17 cellular contexts compared by ENCODE assay signal in genomic region chr19:423691-424466, GRCh38. TPM values are rescaled to one million over a fixed set of nuclear protein-coding genes. Genes with fewer than 3 reads are reported as not detected.
DNase-seq lines count a peak whose midpoint lies in the region; ATAC-seq and TF ChIP-seq lines count a peak whose summit lies in the region.
"Had no signal": no experiment of that assay in that cellular context is flagged by ENCODE, and none has a peak within 500 bp of the region (broad histone marks: within the 10 kb centered on the region; RNA-seq: fewer than 3 reads in every experiment).

No MANE protein-coding gene starts in this region.

- no peak overlapping the region for H4K91ac ChIP-seq in neuronal stem cell (ENCODE audit: low read depth, low read length, poor library complexity)

- no peaks in the 10 kb centered on the region for H3K9me3 ChIP-seq in right cardiac atrium (ENCODE audit: control insufficient read depth, low read length)
- H3K9me3 ChIP-seq in heart right ventricle: no peaks in the 10 kb centered on the region
- H3K9me3 ChIP-seq in endodermal cell (ENCODE audit: control insufficient read depth, low read length): no peaks in the 10 kb centered on the region
- peaks cover 0 to 4% of the 10 kb centered on the region in 2 donors for H3K9me3 ChIP-seq in neuronal stem cell (replicated peaks in 1 of 2; ENCODE audit: control insufficient read depth in 2 of 2, insufficient read depth in 1 of 2, low read depth in 1 of 2, low read length in 2 of 2)
- H3K9me3 ChIP-seq: A549, BE2C had no signal

- no peak overlapping the region for H3K23ac ChIP-seq in neuronal stem cell (ENCODE audit: low read depth, low read length, poor library complexity)

- H2AFZ ChIP-seq in neuronal stem cell (ENCODE audit: low read length): no peak overlapping the region

- no peak overlapping the region for H3K14ac ChIP-seq in neuronal stem cell (ENCODE audit: low read length)

- no peaks in the 10 kb centered on the region for H3K4me1 ChIP-seq in right cardiac atrium (ENCODE audit: control insufficient read depth, insufficient read depth, low read length)
- peaks cover 0 to 22% (median 7%) of the 10 kb centered on the region in 9 donors for H3K4me1 ChIP-seq in heart right ventricle
- no peaks in the 10 kb centered on the region for H3K4me1 ChIP-seq in endodermal cell (ENCODE audit: control insufficient read depth, insufficient read depth, low read length)
- H3K4me1 ChIP-seq in neuronal stem cell (ENCODE audit: control insufficient read depth in 2 of 2, insufficient read depth in 1 of 2, low read depth in 1 of 2, low read length in 2 of 2): peaks cover 0 to 7% of the 10 kb centered on the region in 2 donors
- H3K4me1 ChIP-seq: A549, BE2C had no signal

- no peak overlapping the region for H2AK5ac ChIP-seq in neuronal stem cell (ENCODE audit: low read depth, low read length)

- no peak overlapping the region for H3K18ac ChIP-seq in neuronal stem cell (ENCODE audit: low read length)

- H3K4me3 ChIP-seq in right cardiac atrium (ENCODE audit: low read length) (no peak overlapping the region), heart right ventricle (no peak overlapping the region), LNCaP clone FGC (ENCODE audit: low read depth, low read length) (no peak overlapping the region), endodermal cell (ENCODE audit: low read length) (no peak overlapping the region), neuronal stem cell (ENCODE audit: low read length in 2 of 2) (no peak overlapping the region)
- H3K4me3 ChIP-seq: A549 had no signal

- no peak overlapping the region for H3K27ac Mint-ChIP-seq in endodermal cell
- H3K27ac Mint-ChIP-seq: CD8-positive, alpha-beta T cell had no signal

- H2BK5ac ChIP-seq in neuronal stem cell (ENCODE audit: low read length): no peak overlapping the region

- 81% methylated on average over 25 of the region's 25 CpGs for WGBS in right cardiac atrium
- WGBS in heart right ventricle, 2 donors: 84 to 86% methylated on average over 25 of the region's 25 CpGs
- 89 to 92% methylated on average over 15 to 25 of the region's 25 CpGs for WGBS in endodermal cell (ENCODE audit: insufficient coverage in 1 of 2, insufficient read length in 1 of 2), 2 experiments
- no CpG with 5 or more reads among the region's 25 CpGs for WGBS in neuronal stem cell (ENCODE audit: extremely low coverage in 2 of 2, insufficient read length in 2 of 2, insufficient replicate concordance in 1 of 2), 2 donors

- H3K27me3 ChIP-seq in right cardiac atrium (ENCODE audit: control insufficient read depth, insufficient read depth) (no peaks in the 10 kb centered on the region), heart right ventricle (no peaks in the 10 kb centered on the region), endodermal cell (ENCODE audit: control insufficient read depth, insufficient read depth, low read length, poor library complexity, severe bottlenecking) (no peaks in the 10 kb centered on the region), neuronal stem cell (ENCODE audit: control insufficient read depth in 3 of 3, insufficient read depth in 3 of 3, low read depth in 1 of 3, low read length in 3 of 3) (peaks cover 0 to 10% (median 0%) of the 10 kb centered on the region in 3 experiments)
- H3K27me3 ChIP-seq: BE2C had no signal

- H3K4me2 ChIP-seq in neuronal stem cell (ENCODE audit: insufficient read depth, low read length, poor library complexity, severe bottlenecking): no peak overlapping the region
- H3K4me2 ChIP-seq: A549 had no signal

- no peak overlapping the region for H2BK120ac ChIP-seq in neuronal stem cell (ENCODE audit: low read depth, low read length)

- H2BK15ac ChIP-seq in neuronal stem cell (ENCODE audit: low read length): no peak overlapping the region

- DNase-seq in right cardiac atrium (peak in 2 of 3 donors; percentile 23 to 27), heart right ventricle (no peak), LNCaP clone FGC (ENCODE audit: low read depth) (no peak), endodermal cell (peak; percentile 45), neuronal stem cell (ENCODE audit: low spot score) (no peak), NCI-H510A (lab: John Stamatoyannopoulos, UW) (no peak), RKO (ENCODE audit: low spot score) (no peak)
- DNase-seq: BE2C, COR-L47, DMS153, DMS79 treated with DMSO at 0.1 percent for 48 hours, EL, GOT3, H9 had no signal

- intact Hi-C loops in right cardiac atrium (cut with DNase I) (no loop called here), heart right ventricle (cut with DNase I) (no loop called here)

- H3K27ac ChIP-seq in right cardiac atrium (ENCODE audit: low read length): no peak overlapping the region
- no peak overlapping the region for H3K27ac ChIP-seq in heart right ventricle
- H3K27ac ChIP-seq in endodermal cell (ENCODE audit: low read depth, low read length): no peak overlapping the region
- H3K27ac ChIP-seq in neuronal stem cell (replicated peaks; ENCODE audit: low read length): no peak overlapping the region
- H3K27ac ChIP-seq: A549, C4-2B had no signal

- H3K27me3 Mint-ChIP-seq in endodermal cell (ENCODE audit: insufficient read depth): no peaks in the 10 kb centered on the region

- H3K4me1 Mint-ChIP-seq in endodermal cell: no peaks in the 10 kb centered on the region

- H3K36me3 Mint-ChIP-seq in endodermal cell (ENCODE audit: low read depth): peaks cover 36% of the 10 kb centered on the region
- H3K36me3 Mint-ChIP-seq: CD8-positive, alpha-beta T cell had no signal

- H3K36me3 ChIP-seq in heart right ventricle (peaks cover 0 to 60% (median 0%) of the 10 kb centered on the region in 9 donors), endodermal cell (ENCODE audit: control insufficient read depth, insufficient read depth, low read length) (peaks cover 18% of the 10 kb centered on the region), neuronal stem cell (replicated peaks in 1 of 2; ENCODE audit: control insufficient read depth in 2 of 2, insufficient read depth in 2 of 2, low read length in 2 of 2) (peaks cover 0 to 4% of the 10 kb centered on the region in 2 donors)
- H3K36me3 ChIP-seq: BE2C had no signal

- H3K4ac ChIP-seq in neuronal stem cell (ENCODE audit: low read length): no peak overlapping the region

- H2BK12ac ChIP-seq in neuronal stem cell (ENCODE audit: low read length): no peak overlapping the region

- ATAC-seq in right cardiac atrium (no peak), heart right ventricle (no peak)
- ATAC-seq: CD8-positive, alpha-beta T cell had no signal

- H3K79me1 ChIP-seq in neuronal stem cell (ENCODE audit: low read depth, low read length): peaks cover 2% of the 10 kb centered on the region

- no peaks in the 10 kb centered on the region for H3K9me3 Mint-ChIP-seq in endodermal cell
- H3K9me3 Mint-ChIP-seq: CD8-positive, alpha-beta T cell had no signal

- no peak overlapping the region for H3K4me3 Mint-ChIP-seq in endodermal cell
- H3K4me3 Mint-ChIP-seq: CD8-positive, alpha-beta T cell; H9 had no signal

- no peak for TF ChIP-seq CTCF in heart right ventricle (IDR thresholded peaks at IDR 0.05)
- TF ChIP-seq CTCF in LNCaP clone FGC (IDR thresholded peaks at IDR 0.05; ENCODE audit: control insufficient read depth, extremely low read depth, insufficient read depth): 0 out of 2 replicates have a peak, but pooled peaks have one; percentile 10
- TF ChIP-seq CTCF in endodermal cell (conservative IDR thresholded peaks at IDR 0.05): no peak

- no peak overlapping the region for H4K8ac ChIP-seq in neuronal stem cell (ENCODE audit: low read depth, low read length)

- H3K9ac ChIP-seq in endodermal cell (ENCODE audit: extremely low read depth, low read length, poor library complexity, severe bottlenecking): no peak overlapping the region
- H3K9ac ChIP-seq in neuronal stem cell (ENCODE audit: low read depth, low read length, poor library complexity): peak overlapping the region; percentile 7

RNA-seq across cellular contexts. Expression of gene C2CD4C, which starts 14.9 kb away (rescaled TPM):
- total RNA-seq in right cardiac atrium (1 to 10 TPM in 1 of 4 donors, under 1 TPM in 3; 0.35 to 1.2 (median 0.63) TPM), heart right ventricle (1 to 10 TPM in 3 of 10 donors, under 1 TPM in 7; 0.26 to 2.2 (median 0.62) TPM), endodermal cell (10 to 100 TPM in 1 of 2 donors, 1 to 10 TPM in 1; 5.6 to 25.0 TPM)
- polyA plus RNA-seq in right cardiac atrium (0.79 TPM), heart right ventricle (1 to 10 TPM; 2.1 to 2.2 TPM)
- polyA plus RNA-seq in endodermal cell (2013, experiment 1 of 2): 20.2 TPM
- 16.2 TPM for polyA plus RNA-seq in endodermal cell (2013, experiment 2 of 2)
- 13.6 TPM for polyA plus RNA-seq in neuronal stem cell (2013, experiment 1 of 2)
- 12.7 TPM for polyA plus RNA-seq in neuronal stem cell (2013, experiment 2 of 2)
- total RNA-seq: CD8-positive, alpha-beta T cell had no signal

RNA-seq across cellular contexts. Expression of gene SHC2, which starts 37.0 kb away (rescaled TPM):
- total RNA-seq in right cardiac atrium (10 to 100 TPM; 14.3 to 20.0 (median 17.6) TPM), heart right ventricle (10 to 100 TPM in 9 of 10 donors, 1 to 10 TPM in 1; 7.7 to 16.3 (median 12.4) TPM), endodermal cell (10 to 100 TPM; 56.5 to 93.0 TPM)
- polyA plus RNA-seq in right cardiac atrium (21.0 TPM), heart right ventricle (10 to 100 TPM; 11.2 to 33.5 TPM)
- polyA plus RNA-seq in endodermal cell (2013, experiment 1 of 2): 47.1 TPM
- 32.8 TPM for polyA plus RNA-seq in endodermal cell (2013, experiment 2 of 2)
- 29.6 TPM for polyA plus RNA-seq in neuronal stem cell (2013, experiment 1 of 2)
- polyA plus RNA-seq in neuronal stem cell (2013, experiment 2 of 2): 28.3 TPM

Comparison
In these comparisons a context has a peak if more than half of its experiments do, and no peak if none do; other contexts are left out.
1. DNase-seq: peak in right cardiac atrium (2 of 3) and endodermal cell (single experiment); none in heart right ventricle (0 of 2), LNCaP clone FGC (single experiment), neuronal stem cell (single experiment), NCI-H510A (single experiment) and RKO (single experiment).